Comparison of ENCODE assay signal across 1 cellular context in genomic region chr13:114268344-114269280, GRCh38.
A peak's percentile ranks its signal among the peaks of the same experiment; 100 is the strongest.
TF ChIP-seq lines count a peak whose summit lies in the region.

No MANE protein-coding gene starts in this region.

TF ChIP-seq in GM12878, 131 proteins besides CTCF, POLR2A, EP300 and RAD21:
- peak; percentile 41 for TF ChIP-seq RUNX3 (IDR thresholded peaks at IDR 0.05; ENCODE audit: low read length)
- no peak for TF ChIP-seq MXI1 (IDR thresholded peaks at IDR 0.05; ENCODE audit: low read depth, low read length)
- no peak for TF ChIP-seq MTA2 (IDR thresholded peaks at IDR 0.05; ENCODE audit: low read depth)
- no peak for TF ChIP-seq ZNF687 (IDR thresholded peaks at IDR 0.05)
- no peak for TF ChIP-seq EGR1 (IDR thresholded peaks at IDR 0.05; ENCODE audit: borderline replicate concordance in 1 of 2, low read depth in 2 of 2, low read length in 2 of 2)
- TF ChIP-seq IKZF2 (IDR thresholded peaks at IDR 0.05): no peak
- no peak for TF ChIP-seq ZBTB40 (IDR thresholded peaks at IDR 0.05; ENCODE audit: borderline replicate concordance)
- TF ChIP-seq FOS (IDR thresholded peaks at IDR 0.05; ENCODE audit: borderline replicate concordance, extremely low read depth, insufficient read length): no peak
- TF ChIP-seq POU2F2 (IDR thresholded peaks at IDR 0.05; ENCODE audit: borderline replicate concordance, low read depth, low read length): 0 out of 3 replicates have a peak, but pooled peaks have one; percentile 56
